ENCODE assay signal across 17 cellular contexts in genomic region chr10:13851906-13852305, GRCh38.
"Had no signal": no experiment of that assay in that cellular context is flagged by ENCODE, and none has a peak within 500 bp of the region (broad histone marks: within the 10 kb centered on the region; RNA-seq: fewer than 3 reads in every experiment).

No MANE protein-coding gene starts in this region.

- H3K27ac ChIP-seq: epithelial cell of prostate, skin epidermis, transverse colon had no signal

- ATAC-seq: effector memory CD8-positive, alpha-beta T cell; gastrocnemius medialis; heart right ventricle; natural killer cell; stimulated activated naive B cell treated with anti-CD40 and anti-IgM and Interleukin-4, amounts not matched to agents 10 μg/mL and 1 μg/mL and 100 μg/mL, for 72 hours had no signal

- H3K27me3 ChIP-seq: esophagus muscularis mucosa, gastrocnemius medialis, heart right ventricle, sigmoid colon, transverse colon had no signal

- DNase-seq: central memory CD4-positive, alpha-beta T cell; cortex of kidney; effector memory CD8-positive, alpha-beta T cell; gastrocnemius medialis; heart right ventricle; hypothalamus; kidney glomerular epithelial cell; natural killer cell; posterior cingulate gyrus; sigmoid colon; stimulated activated CD4-positive, alpha-beta T cell treated with anti-CD3 and anti-CD28 coated beads, Interleukin-2, amount 100 ng/mL, for 24 hours; stimulated activated CD4-positive, alpha-beta T cell treated with anti-CD3 and anti-CD28 coated beads, Interleukin-4, amount 100 ng/mL, for 4 hours; stimulated activated naive B cell treated with anti-CD40 and anti-IgM and Interleukin-4, amounts not matched to agents 10 μg/mL and 1 μg/mL and 100 μg/mL, for 72 hours; transverse colon had no signal

- H3K36me3 ChIP-seq: esophagus muscularis mucosa, gastrocnemius medialis, sigmoid colon, transverse colon had no signal

- H3K9me3 ChIP-seq: esophagus muscularis mucosa, gastrocnemius medialis, heart right ventricle, sigmoid colon, transverse colon had no signal

- H3K4me3 ChIP-seq: esophagus muscularis mucosa, gastrocnemius medialis, heart right ventricle, sigmoid colon, skin epidermis, transverse colon had no signal
